8 cellular contexts compared by ENCODE assay signal in genomic region chr18:36672437-36673344, GRCh38.
DNase-seq lines count a peak whose midpoint lies in the region; ATAC-seq and TF ChIP-seq lines count a peak whose summit lies in the region.
"Had no signal": no experiment of that assay in that cellular context is flagged by ENCODE, and none has a peak within 500 bp of the region (broad histone marks: within the 10 kb centered on the region; RNA-seq: fewer than 3 reads in every experiment).

No MANE protein-coding gene starts in this region.

- peak; percentile 92 for DNase-seq in HPDE6-E6E7 (ENCODE audit: extremely low spot score)
- peak; percentile 43 to 79 for DNase-seq in SHP77 (lab: John Stamatoyannopoulos, UW)
- no peak for DNase-seq in hepatocyte (ENCODE audit: low spot score)
- no peak for DNase-seq in progenitor cell of endocrine pancreas (ENCODE audit: low spot score, unreplicated experiment)
- no peak for DNase-seq in activated naive CD4-positive, alpha-beta T cell treated with Interleukin-2 at 50 U/mL for 16 hours
- no peak for DNase-seq in stimulated activated CD4-positive, alpha-beta T cell treated with anti-CD3 and anti-CD28 coated beads, Interleukin-4, amount 100 ng/mL, for 4 hours

- no peaks in the 10 kb centered on the region for H3K9me2 ChIP-seq in hepatocyte (replicated peaks; ENCODE audit: insufficient read depth)

- no peak for TF ChIP-seq CTCF in hepatocyte (IDR thresholded peaks at IDR 0.05; ENCODE audit: poor library complexity)
- TF ChIP-seq CTCF in progenitor cell of endocrine pancreas (IDR thresholded peaks at IDR 0.05; ENCODE audit: unreplicated experiment) = no peak

- no peak overlapping the region for H3K27ac ChIP-seq in hepatocyte

- peaks cover 20% of the 10 kb centered on the region for H3K27me3 Mint-ChIP-seq in progenitor cell of endocrine pancreas

- peak overlapping the region; percentile 61 for H3K4me2 ChIP-seq in hepatocyte

- no peak overlapping the region for H3K4me3 ChIP-seq in hepatocyte

- no peaks in the 10 kb centered on the region for H3K36me3 ChIP-seq in hepatocyte (replicated peaks; ENCODE audit: insufficient read depth, low read depth)

- H2AFZ ChIP-seq in hepatocyte = peak overlapping the region; percentile 4

- H3K79me2 ChIP-seq in hepatocyte = no peaks in the 10 kb centered on the region

- H4K20me1 ChIP-seq in hepatocyte (ENCODE audit: insufficient read depth, poor library complexity, severe bottlenecking) = no peaks in the 10 kb centered on the region

- H3K9me3 ChIP-seq in hepatocyte (ENCODE audit: low read depth) = no peaks in the 10 kb centered on the region

- H3K4me3 Mint-ChIP-seq in progenitor cell of endocrine pancreas (ENCODE audit: low read depth) = no peak overlapping the region
- H3K4me3 Mint-ChIP-seq: T-helper 1 cell treated with Interleukin-12 subunit alpha and Interleukin-12 subunit beta and Interleukin-4 antibody, amounts not matched to agents 30 μg/mL and 1 μg/mL, for 36 hours had no signal

- peak; percentile 63 for ATAC-seq in GM19324 (IDR thresholded peaks at IDR 0.05; ENCODE audit: low FRiP score, unreplicated experiment)

- H3K4me1 ChIP-seq in hepatocyte (ENCODE audit: insufficient read depth) = peaks cover 3% of the 10 kb centered on the region

- 60% methylated on average over 11 of the region's 11 CpGs for WGBS in hepatocyte (ENCODE audit: low lambda C conversion rate, missing lambda C conversion rate)

- no peak overlapping the region for H3K27ac Mint-ChIP-seq in progenitor cell of endocrine pancreas
- H3K27ac Mint-ChIP-seq: T-helper 1 cell treated with Interleukin-12 subunit alpha and Interleukin-12 subunit beta and Interleukin-4 antibody, amounts not matched to agents 30 μg/mL and 1 μg/mL, for 36 hours had no signal

- H3K9me3 Mint-ChIP-seq in progenitor cell of endocrine pancreas (ENCODE audit: low read depth) = peaks cover 7% of the 10 kb centered on the region
- H3K9me3 Mint-ChIP-seq: T-helper 1 cell treated with Interleukin-12 subunit alpha and Interleukin-12 subunit beta and Interleukin-4 antibody, amounts not matched to agents 30 μg/mL and 1 μg/mL, for 36 hours had no signal

- peaks cover 7% of the 10 kb centered on the region for H3K4me1 Mint-ChIP-seq in progenitor cell of endocrine pancreas (ENCODE audit: low read depth)

- H3K27me3 ChIP-seq in hepatocyte = no peaks in the 10 kb centered on the region

- H3K36me3 Mint-ChIP-seq in progenitor cell of endocrine pancreas (ENCODE audit: insufficient read depth) = no peaks in the 10 kb centered on the region

Comparison
In these comparisons a context has a peak if more than half of its experiments do, and no peak if none do; other contexts are left out.
1. DNase-seq: peak in HPDE6-E6E7 (single experiment) and SHP77 (2 of 2); none in hepatocyte (single experiment), progenitor cell of endocrine pancreas (single experiment), activated naive CD4-positive, alpha-beta T cell treated with Interleukin-2 at 50 U/mL for 16 hours (single experiment) and stimulated activated CD4-positive, alpha-beta T cell treated with anti-CD3 and anti-CD28 coated beads, Interleukin-4, amount 100 ng/mL, for 4 hours (0 of 2).